In genomic region chr2:190636362-190636761, GRCh38 we compare ENCODE assay signal across 11 cellular contexts. TPM values are rescaled to one million over a fixed set of nuclear protein-coding genes. Genes with fewer than 3 reads are reported as not detected.
DNase-seq lines count a peak whose midpoint lies in the region; ATAC-seq and TF ChIP-seq lines count a peak whose summit lies in the region.
"Had no signal": no experiment of that assay in that cellular context is flagged by ENCODE, and none has a peak within 500 bp of the region (broad histone marks: within the 10 kb centered on the region; RNA-seq: fewer than 3 reads in every experiment).

No MANE protein-coding gene starts in this region.

- DNase-seq in NCI-H460 (ENCODE audit: extremely low read depth, low read depth) (peak; percentile 33), dermis blood vessel endothelial cell (peak; percentile 69), mesothelial cell of epicardium (ENCODE audit: low spot score in 2 of 2, unreplicated experiment in 2 of 2) (no peak), progenitor cell of endocrine pancreas (ENCODE audit: low spot score, unreplicated experiment) (no peak), T-helper 2 cell (no peak), SHP77 (lab: John Stamatoyannopoulos, UW) (no peak)
- DNase-seq: effector CD4-positive, alpha-beta T cell had no signal

- peaks cover 17 to 41% (median 29%) of the 10 kb centered on the region in 10 experiments for H3K4me1 ChIP-seq in BLaER1 treated with 17β-estradiol and CSF1 and Interleukin-3, amounts not matched to agents 10 nM and 100 nM
- H3K4me1 ChIP-seq: neural progenitor cell had no signal

- TF ChIP-seq CTCF in mesothelial cell of epicardium (IDR thresholded peaks at IDR 0.05; ENCODE audit: unreplicated experiment): no peak
- TF ChIP-seq CTCF in progenitor cell of endocrine pancreas (IDR thresholded peaks at IDR 0.05; ENCODE audit: unreplicated experiment): no peak

- H3K36me3 ChIP-seq in BLaER1 treated with 17β-estradiol and CSF1 and Interleukin-3, amounts not matched to agents 10 nM and 100 nM: no peaks in the 10 kb centered on the region
- H3K36me3 ChIP-seq: neural progenitor cell had no signal

- no peaks in the 10 kb centered on the region for H4K20me1 ChIP-seq in BLaER1 treated with 17β-estradiol and CSF1 and Interleukin-3, amounts not matched to agents 10 nM and 100 nM

- no peak overlapping the region for H3K4me3 Mint-ChIP-seq in mesothelial cell of epicardium
- H3K4me3 Mint-ChIP-seq in progenitor cell of endocrine pancreas (ENCODE audit: low read depth): no peak overlapping the region
- H3K4me3 Mint-ChIP-seq: CD8-positive, alpha-beta T cell; neural progenitor cell had no signal

- H3K9me3 Mint-ChIP-seq in mesothelial cell of epicardium (no peaks in the 10 kb centered on the region), progenitor cell of endocrine pancreas (ENCODE audit: low read depth) (no peaks in the 10 kb centered on the region)
- H3K9me3 Mint-ChIP-seq: CD8-positive, alpha-beta T cell; neural progenitor cell had no signal

- H3K4me2 ChIP-seq in BLaER1 treated with 17β-estradiol and CSF1 and Interleukin-3, amounts not matched to agents 10 nM and 100 nM: peak overlapping the region in 10 of 11 experiments; percentile 47 to 70 (median 60); a peak in 19 of 22 replicates
- H3K4me2 ChIP-seq: neural progenitor cell had no signal

- no peak for ATAC-seq in HG03520 (IDR thresholded peaks at IDR 0.05; ENCODE audit: unreplicated experiment)
- ATAC-seq: CD8-positive, alpha-beta T cell had no signal

- peaks cover 33% of the 10 kb centered on the region for H3K4me1 Mint-ChIP-seq in mesothelial cell of epicardium
- H3K4me1 Mint-ChIP-seq in progenitor cell of endocrine pancreas (ENCODE audit: low read depth): peaks cover 15% of the 10 kb centered on the region

- H3K27ac ChIP-seq in BLaER1 treated with 17β-estradiol and CSF1 and Interleukin-3, amounts not matched to agents 10 nM and 100 nM: peak overlapping the region in 8 of 11 experiments; percentile 21 to 70 (median 48); a peak in 8 of 22 replicates
- H3K27ac ChIP-seq: neural progenitor cell had no signal

- no peak overlapping the region for H3K4me3 ChIP-seq in BLaER1 treated with 17β-estradiol and CSF1 and Interleukin-3, amounts not matched to agents 10 nM and 100 nM
- H3K4me3 ChIP-seq: neural progenitor cell had no signal

- H3K27ac Mint-ChIP-seq in mesothelial cell of epicardium: peak overlapping the region; percentile 90
- no peak overlapping the region for H3K27ac Mint-ChIP-seq in progenitor cell of endocrine pancreas
- H3K27ac Mint-ChIP-seq: CD8-positive, alpha-beta T cell; neural progenitor cell had no signal

- H3K36me3 Mint-ChIP-seq in mesothelial cell of epicardium (no peaks in the 10 kb centered on the region), progenitor cell of endocrine pancreas (ENCODE audit: insufficient read depth) (no peaks in the 10 kb centered on the region)
- H3K36me3 Mint-ChIP-seq: CD8-positive, alpha-beta T cell; neural progenitor cell had no signal

- H3K27me3 Mint-ChIP-seq in mesothelial cell of epicardium (ENCODE audit: low read depth) (no peaks in the 10 kb centered on the region), progenitor cell of endocrine pancreas (peaks cover 2% of the 10 kb centered on the region)

- no peaks in the 10 kb centered on the region for H3K9me3 ChIP-seq in BLaER1 treated with 17β-estradiol and CSF1 and Interleukin-3, amounts not matched to agents 10 nM and 100 nM (replicated peaks in 1 of 11)

- peak overlapping the region in 1 of 11 experiments; percentile 23; a peak in 1 of 22 replicates for H3K9ac ChIP-seq in BLaER1 treated with 17β-estradiol and CSF1 and Interleukin-3, amounts not matched to agents 10 nM and 100 nM
- H3K9ac ChIP-seq: neural progenitor cell had no signal

- H3K27me3 ChIP-seq in BLaER1 treated with 17β-estradiol and CSF1 and Interleukin-3, amounts not matched to agents 10 nM and 100 nM: no peaks in the 10 kb centered on the region
- H3K27me3 ChIP-seq: neural progenitor cell had no signal

RNA-seq across cellular contexts. Expression of gene NAB1, which starts 12.5 kb away (rescaled TPM):
- total RNA-seq in NCI-H460 (2014; rRNA removed; shearing (Covaris generic)): 29.5 and 31.8 TPM in 2 replicates
- 39.1 and 55.0 TPM in 2 replicates for polyA plus RNA-seq in NCI-H460 (2014; cell fraction: nucleus; rRNA removed)
- total RNA-seq in dermis blood vessel endothelial cell: 38.8 and 64.2 TPM in 2 replicates
- 66.5 to 71.6 TPM (median 66.8 TPM) in 3 replicates for total RNA-seq in mesothelial cell of epicardium
- 57.1 and 64.1 TPM in 2 replicates for total RNA-seq in progenitor cell of endocrine pancreas

Comparison
In these comparisons a context has a peak if more than half of its experiments do, and no peak if none do; other contexts are left out.
1. DNase-seq: peak in NCI-H460 (single experiment) and dermis blood vessel endothelial cell (single experiment); none in mesothelial cell of epicardium (0 of 2), progenitor cell of endocrine pancreas (single experiment), T-helper 2 cell (0 of 5) and SHP77 (0 of 2).